ENCODE assay signal across 18 cellular contexts in genomic region chr6:35690484-35690883, GRCh38. TPM values are rescaled to one million over a fixed set of nuclear protein-coding genes. Genes with fewer than 3 reads are reported as not detected.
DNase-seq lines count a peak whose midpoint lies in the region; ATAC-seq and TF ChIP-seq lines count a peak whose summit lies in the region.
"Had no signal": no experiment of that assay in that cellular context is flagged by ENCODE, and none has a peak within 500 bp of the region (broad histone marks: within the 10 kb centered on the region; RNA-seq: fewer than 3 reads in every experiment).

No MANE protein-coding gene starts in this region.

- H3K36me3 ChIP-seq in right atrium auricular region (no peaks in the 10 kb centered on the region), lower lobe of right lung (no peaks in the 10 kb centered on the region), thyroid gland (no peaks in the 10 kb centered on the region)
- no peaks in the 10 kb centered on the region for H3K36me3 ChIP-seq in CD4-positive, alpha-beta memory T cell (ENCODE audit: insufficient read depth, low read length)

- H3K27ac ChIP-seq in right atrium auricular region (peak overlapping the region; percentile 84 to 92), lower lobe of right lung (peak overlapping the region; percentile 75), thyroid gland (peak overlapping the region; percentile 96 to 100 (median 98))
- H3K27ac ChIP-seq in CD4-positive, alpha-beta memory T cell (ENCODE audit: low read depth, low read length) = no peak overlapping the region
- H3K27ac ChIP-seq: C4-2B had no signal

- H3K9me3 ChIP-seq in right atrium auricular region = no peaks in the 10 kb centered on the region
- no peaks in the 10 kb centered on the region for H3K9me3 ChIP-seq in lower lobe of right lung
- no peaks in the 10 kb centered on the region for H3K9me3 ChIP-seq in thyroid gland
- H3K9me3 ChIP-seq in CD4-positive, alpha-beta memory T cell (ENCODE audit: control insufficient read depth in 1 of 2, low read length in 2 of 2) = no peaks in the 10 kb centered on the region
- H3K9me3 ChIP-seq: Caco-2 had no signal

- H3K4me3 ChIP-seq in right atrium auricular region (no peak overlapping the region), lower lobe of right lung (no peak overlapping the region), thyroid gland (replicated peaks in 1 of 3) (no peak overlapping the region)
- no peak overlapping the region for H3K4me3 ChIP-seq in CD4-positive, alpha-beta memory T cell (ENCODE audit: low read length in 2 of 2)

- intact Hi-C loops in left cardiac atrium (cut with DNase I) = no loop called here
- intact Hi-C loops in lower lobe of right lung (cut with DNase I) = no loop called here
- intact Hi-C loops in thyroid gland (cut with DNase I) = loop anchor here (5.0 kb wide), 1 partner anchor 37 kb away; no protein-coding TSS in a partner anchor
- intact Hi-C loops in CD4-positive, alpha-beta memory T cell (cut with micrococcal nuclease) = no loop called here

- POLR2A ChIA-PET in CD4-positive, alpha-beta memory T cell (lab: Charles Lee; ENCODE audit: partially characterized antibody) = interaction anchor here (1.2 to 8.5 kb wide), 4 partner anchors 11 to 42 kb away, joined by 3 to 141 read pairs (median 26); no protein-coding TSS in a partner anchor

- WGBS in thyroid gland, 2 donors = 93 to 96% methylated on average over 9 of the region's 9 CpGs

- peak overlapping the region in 1 of 7 donors; percentile 93 for H3K27ac Mint-ChIP-seq in CD4-positive, alpha-beta memory T cell

- no peaks in the 10 kb centered on the region for H3K27me3 Mint-ChIP-seq in CD4-positive, alpha-beta memory T cell

- H3K36me3 Mint-ChIP-seq in CD4-positive, alpha-beta memory T cell = peaks cover 0 to 13% of the 10 kb centered on the region in 2 donors

- no peak for DNase-seq in right atrium auricular region (ENCODE audit: low spot score)
- no peak for DNase-seq in left cardiac atrium
- no peak for DNase-seq in lower lobe of right lung
- DNase-seq in thyroid gland = no peak
- no peak for DNase-seq in NCI-H774 (lab: John Stamatoyannopoulos, UW)
- no peak for DNase-seq in GM03348 (ENCODE audit: low spot score)
- DNase-seq in CD4-positive, alpha-beta memory T cell = no peak
- DNase-seq: Caco-2, DMS53, H9, NCI-H1436, NCI-H2081 treated with DMSO at 0.1 percent for 48 hours, NCI-H2227 treated with DMSO at 0.1 percent for 48 hours, NCI-H526, OCI-M1, RPMI8226 had no signal

- peaks cover 0 to 32% of the 10 kb centered on the region in 2 donors for H3K4me1 ChIP-seq in right atrium auricular region
- peaks cover 31% of the 10 kb centered on the region for H3K4me1 ChIP-seq in lower lobe of right lung
- peaks cover 19 to 24% of the 10 kb centered on the region in 2 donors for H3K4me1 ChIP-seq in thyroid gland
- peaks cover 6% of the 10 kb centered on the region for H3K4me1 ChIP-seq in CD4-positive, alpha-beta memory T cell (ENCODE audit: insufficient read depth, low read length)

- H3K4me1 Mint-ChIP-seq in CD4-positive, alpha-beta memory T cell = peaks cover 4 to 26% (median 9%) of the 10 kb centered on the region in 4 donors

- H3K27me3 ChIP-seq in right atrium auricular region (no peaks in the 10 kb centered on the region), lower lobe of right lung (ENCODE audit: low read depth) (no peaks in the 10 kb centered on the region), thyroid gland (no peaks in the 10 kb centered on the region)
- H3K27me3 ChIP-seq in CD4-positive, alpha-beta memory T cell (ENCODE audit: insufficient read depth, low read length) = no peaks in the 10 kb centered on the region

- ATAC-seq in left cardiac atrium (no peak), lower lobe of right lung (no peak), HG02973 (IDR thresholded peaks at IDR 0.05; ENCODE audit: unreplicated experiment) (no peak)

- TF ChIP-seq POLR2A in thyroid gland (IDR thresholded peaks at IDR 0.05) = no peak

- H3K4me3 Mint-ChIP-seq in CD4-positive, alpha-beta memory T cell = no peak overlapping the region
- H3K4me3 Mint-ChIP-seq: H9 had no signal

- H3K9me3 Mint-ChIP-seq in CD4-positive, alpha-beta memory T cell = no peaks in the 10 kb centered on the region

- CTCF ChIA-PET in CD4-positive, alpha-beta memory T cell (lab: Charles Lee; ENCODE audit: partially characterized antibody) = interaction anchor here (0.9 to 2.0 kb wide), 3 partner anchors 39 to 66 kb away, joined by 3 to 7 read pairs (median 4); partner anchors contain the start of gene ARMC12

- TF ChIP-seq CTCF in right atrium auricular region (IDR thresholded peaks at IDR 0.05) (no peak), lower lobe of right lung (IDR thresholded peaks at IDR 0.05) (no peak), thyroid gland (IDR thresholded peaks at IDR 0.05) (no peak)

RNA-seq across cellular contexts. Expression of gene FKBP5, which starts 1.8 kb away (rescaled TPM):
- total RNA-seq in right atrium auricular region (100 to 1,000 TPM; 135 TPM), left cardiac atrium (100 to 1,000 TPM; 101 to 117 TPM), lower lobe of right lung (128 TPM), thyroid gland (100 to 1,000 TPM; 239 to 600 (median 253) TPM)
- total RNA-seq in CD4-positive, alpha-beta memory T cell = 10 to 100 TPM; 72.9 to 74.2 TPM
- 100 to 1,000 TPM in 1 of 2 donors, 10 to 100 TPM in 1; 94.2 to 233 TPM for polyA plus RNA-seq in CD4-positive, alpha-beta memory T cell

RNA-seq across cellular contexts. Expression of gene ARMC12, which starts 46.3 kb away (rescaled TPM):
- under 1 TPM in 1 of 2 donors, not detected in 1; 0.39 TPM for total RNA-seq in right atrium auricular region
- under 1 TPM; 0.21 to 0.29 TPM for total RNA-seq in left cardiac atrium
- total RNA-seq in lower lobe of right lung = not detected
- 1 to 10 TPM in 3 of 4 donors, under 1 TPM in 1; 0.40 to 2.4 (median 1.4) TPM for total RNA-seq in thyroid gland
- total RNA-seq in CD4-positive, alpha-beta memory T cell = 1 to 10 TPM in 1 of 2 experiments, under 1 TPM in 1; 0.69 to 1.3 TPM
- under 1 TPM in 1 of 2 donors, not detected in 1; 0.28 TPM for polyA plus RNA-seq in CD4-positive, alpha-beta memory T cell
- total RNA-seq: Caco-2 had no signal
